ENCODE assay signal across 8 cellular contexts in the genomic region with DNA sequence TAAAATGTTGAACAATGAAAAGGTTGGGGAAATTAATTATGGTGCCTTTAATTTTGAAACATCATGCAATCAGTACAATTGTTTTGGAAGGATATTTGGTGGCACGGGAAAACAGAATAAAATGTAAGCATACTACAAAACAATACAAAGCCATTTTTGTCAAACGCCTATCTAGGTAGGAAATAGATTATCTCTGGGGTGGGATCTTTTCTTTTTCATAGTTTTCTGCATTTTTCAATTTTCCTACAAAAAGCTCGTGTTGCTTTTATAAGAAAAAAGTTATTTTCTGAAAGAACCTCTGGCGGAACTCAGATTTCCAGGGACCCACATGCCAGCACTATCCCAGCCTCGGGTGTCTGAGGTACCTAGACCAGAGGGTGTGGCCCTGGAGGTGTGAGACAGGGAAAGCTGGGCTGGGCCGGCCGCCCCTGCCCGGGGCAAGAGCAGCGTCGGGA. TPM values are rescaled to one million over a fixed set of nuclear protein-coding genes. Genes with fewer than 3 reads are reported as not detected.
DNase-seq lines count a peak whose midpoint lies in the region; ATAC-seq and TF ChIP-seq lines count a peak whose summit lies in the region.

No MANE protein-coding gene starts in this region.

- peaks cover 8% of the 10 kb centered on the region for H3K4me1 ChIP-seq in ES-I3 (ENCODE audit: insufficient read depth, low read length)
- H3K4me1 ChIP-seq in RWPE2 (ENCODE audit: insufficient read depth, poor library complexity, severe bottlenecking): peaks cover 10% of the 10 kb centered on the region
- H3K4me1 ChIP-seq in esophagus squamous epithelium: peaks cover 15 to 39% (median 24%) of the 10 kb centered on the region in 3 donors
- peaks cover 11% of the 10 kb centered on the region for H3K4me1 ChIP-seq in parathyroid adenoma

- H3K36me3 ChIP-seq in ES-I3 (ENCODE audit: insufficient read depth, low read length) (no peaks in the 10 kb centered on the region), RWPE2 (ENCODE audit: low read depth) (no peaks in the 10 kb centered on the region), esophagus squamous epithelium (no peaks in the 10 kb centered on the region), parathyroid adenoma (ENCODE audit: control insufficient read depth, insufficient read depth, low read length) (no peaks in the 10 kb centered on the region)

- peak overlapping the region; percentile 96 for H2AFZ ChIP-seq in parathyroid adenoma

- TF ChIP-seq CTCF in RWPE2 (IDR thresholded peaks at IDR 0.05; ENCODE audit: poor library complexity, severe bottlenecking) (no peak), esophagus squamous epithelium (IDR thresholded peaks at IDR 0.05) (no peak), parathyroid adenoma (IDR thresholded peaks at IDR 0.05) (no peak)

- peak overlapping the region; percentile 94 for H3K4me2 ChIP-seq in parathyroid adenoma (ENCODE audit: low read length)

- DNase-seq in RWPE2 (ENCODE audit: low spot score): no peak
- no peak for DNase-seq in esophagus squamous epithelium (lab: John Stamatoyannopoulos, UW)
- no peak for DNase-seq in NCI-H748 (lab: John Stamatoyannopoulos, UW; ENCODE audit: unreplicated experiment)
- no peak for DNase-seq in NCI-H1436 treated with DMSO at 0.1 percent for 48 hours (lab: John Stamatoyannopoulos, UW)

- no peak for TF ChIP-seq POLR2A in esophagus squamous epithelium (IDR thresholded peaks at IDR 0.05)

- peak overlapping the region; percentile 41 for H3K27ac ChIP-seq in RWPE2 (ENCODE audit: poor library complexity, severe bottlenecking)
- H3K27ac ChIP-seq in esophagus squamous epithelium: peak overlapping the region; percentile 89 to 99 (median 94)
- peak overlapping the region; percentile 75 for H3K27ac ChIP-seq in parathyroid adenoma

- peaks cover 26% of the 10 kb centered on the region for H3K79me2 ChIP-seq in parathyroid adenoma

- H3K9ac ChIP-seq in ES-I3 (ENCODE audit: low read depth, low read length) (peak overlapping the region; percentile 81), parathyroid adenoma (no peak overlapping the region)

- intact Hi-C loops in esophagus squamous epithelium (cut with DNase I): no loop called here

- H3K9me3 ChIP-seq in ES-I3 (ENCODE audit: control insufficient read depth, insufficient read depth, low read length) (no peaks in the 10 kb centered on the region), RWPE2 (ENCODE audit: severe bottlenecking) (no peaks in the 10 kb centered on the region), esophagus squamous epithelium (no peaks in the 10 kb centered on the region), parathyroid adenoma (ENCODE audit: control insufficient read depth, low read length) (no peaks in the 10 kb centered on the region)

- H3K27me3 ChIP-seq in RWPE2 (ENCODE audit: insufficient read depth, poor library complexity, severe bottlenecking) (no peaks in the 10 kb centered on the region), esophagus squamous epithelium (no peaks in the 10 kb centered on the region), parathyroid adenoma (ENCODE audit: control insufficient read depth, insufficient read depth, low read length) (no peaks in the 10 kb centered on the region)

- ATAC-seq in RWPE2 (ENCODE audit: low read depth): no peak
- no peak for ATAC-seq in HG02759 (IDR thresholded peaks at IDR 0.05; ENCODE audit: unreplicated experiment)
- no peak for ATAC-seq in HG02642 (IDR thresholded peaks at IDR 0.05; ENCODE audit: poor library complexity, unreplicated experiment)

- WGBS in esophagus squamous epithelium, 2 donors: 24 to 26% methylated on average over 3 to 4 of the region's 10 CpGs

- H3K4me3 ChIP-seq in RWPE2 (ENCODE audit: severe bottlenecking) (peak overlapping the region; percentile 57), esophagus squamous epithelium (peak overlapping the region; percentile 68 to 89 (median 77)), parathyroid adenoma (ENCODE audit: low read depth, low read length) (peak overlapping the region; percentile 72)

RNA-seq across cellular contexts. Expression of gene MAP3K3, which starts 1.0 kb away (rescaled TPM):
- total RNA-seq in esophagus squamous epithelium: 10 to 100 TPM; 14.0 to 38.9 (median 18.4) TPM

RNA-seq across cellular contexts. Expression of gene TACO1, which starts 20.6 kb away (rescaled TPM):
- total RNA-seq in esophagus squamous epithelium: 10 to 100 TPM in 3 of 4 donors, 1 to 10 TPM in 1; 7.6 to 16.6 (median 12.7) TPM

Comparison
In these comparisons a context has a peak if more than half of its experiments do, and no peak if none do; other contexts are left out.
1. H3K27ac ChIP-seq: peak in every context shown above with its lines; median percentile 94 in esophagus squamous epithelium; 75 in parathyroid adenoma; 41 in RWPE2.